ENCODE assay signal across 8 cellular contexts in the genomic region with DNA sequence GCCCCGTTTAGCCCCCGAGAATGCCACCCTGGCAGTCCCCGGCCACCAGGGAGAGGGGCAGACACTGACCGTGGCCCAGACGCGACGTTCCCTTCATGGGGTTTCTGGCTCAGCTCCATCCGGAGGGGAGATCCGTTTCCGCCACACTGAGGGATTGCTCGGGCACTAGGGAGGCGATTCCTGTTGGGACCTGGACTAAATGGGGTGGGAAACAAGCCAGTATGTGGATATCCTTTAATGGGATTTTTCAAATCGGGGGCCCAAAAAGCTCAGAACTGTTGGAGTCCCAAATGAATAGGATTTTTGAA. TPM values are rescaled to one million over a fixed set of nuclear protein-coding genes. Genes with fewer than 3 reads are reported as not detected.
DNase-seq lines count a peak whose midpoint lies in the region; ATAC-seq and TF ChIP-seq lines count a peak whose summit lies in the region.
"Not testable (repeated sequence)": the region's sequence is repeated elsewhere in the genome, so short reads cannot be mapped to it uniquely, and the experiment has no call there.

No MANE protein-coding gene starts in this region.

- peak overlapping the region; percentile 72 for H3K4me3 Mint-ChIP-seq in activated naive CD4-positive, alpha-beta T cell treated with anti-CD3 and anti-CD28 coated beads, Interleukin-2, amount 50 U/mL, for 24 hours
- peak overlapping the region; percentile 78 to 83 for H3K4me3 Mint-ChIP-seq in effector memory CD8-positive, alpha-beta T cell
- peak overlapping the region; percentile 75 for H3K4me3 Mint-ChIP-seq in natural killer cell treated with Interleukin-12 subunit alpha and Interleukin-12 subunit beta and Interleukin-15 and Interleukin-18, amount 100 ng/mL, for 72 hours
- peak overlapping the region; percentile 84 to 91 for H3K4me3 Mint-ChIP-seq in stimulated activated naive B cell treated with anti-CD40 and anti-IgM and Interleukin-4, amounts not matched to agents 10 μg/mL and 1 μg/mL and 100 μg/mL, for 72 hours

- not testable (repeated sequence) for H3K27me3 Mint-ChIP-seq in activated naive CD4-positive, alpha-beta T cell treated with anti-CD3 and anti-CD28 coated beads, Interleukin-2, amount 50 U/mL, for 24 hours; effector memory CD8-positive, alpha-beta T cell; natural killer cell treated with Interleukin-12 subunit alpha and Interleukin-12 subunit beta and Interleukin-15 and Interleukin-18, amount 100 ng/mL, for 72 hours; stimulated activated naive B cell treated with anti-CD40 and anti-IgM and Interleukin-4, amounts not matched to agents 10 μg/mL and 1 μg/mL and 100 μg/mL, for 72 hours

- CTCF ChIA-PET in HEK293 (lab: Yijun Ruan, JAX), result not testable (repeated sequence)

- POLR2A ChIA-PET in HEK293 (lab: Yijun Ruan, JAX), result not testable (repeated sequence)

- H3K27ac Mint-ChIP-seq in activated naive CD4-positive, alpha-beta T cell treated with anti-CD3 and anti-CD28 coated beads, Interleukin-2, amount 50 U/mL, for 24 hours, result not testable (repeated sequence)
- H3K27ac Mint-ChIP-seq in effector memory CD8-positive, alpha-beta T cell, result peak overlapping the region; percentile 92 to 95
- H3K27ac Mint-ChIP-seq in natural killer cell treated with Interleukin-12 subunit alpha and Interleukin-12 subunit beta and Interleukin-15 and Interleukin-18, amount 100 ng/mL, for 72 hours, result peak overlapping the region in 1 of 2 donors; percentile 75
- H3K27ac Mint-ChIP-seq in stimulated activated naive B cell treated with anti-CD40 and anti-IgM and Interleukin-4, amounts not matched to agents 10 μg/mL and 1 μg/mL and 100 μg/mL, for 72 hours, result peak overlapping the region; percentile 96

- H3K4me3 ChIP-seq in BLaER1 (peak overlapping the region; percentile 76), HEK293 (ENCODE audit: low read depth, low read length) (peak overlapping the region; percentile 42), iPS DF 6.9 (ENCODE audit: low read length) (peak overlapping the region; percentile 33; the same call in 1 of the 2 replicates)
- H3K4me3 ChIP-seq in RWPE2 (ENCODE audit: severe bottlenecking), result not testable (repeated sequence)

- not testable (repeated sequence) for H3K9me3 Mint-ChIP-seq in activated naive CD4-positive, alpha-beta T cell treated with anti-CD3 and anti-CD28 coated beads, Interleukin-2, amount 50 U/mL, for 24 hours; effector memory CD8-positive, alpha-beta T cell; natural killer cell treated with Interleukin-12 subunit alpha and Interleukin-12 subunit beta and Interleukin-15 and Interleukin-18, amount 100 ng/mL, for 72 hours; stimulated activated naive B cell treated with anti-CD40 and anti-IgM and Interleukin-4, amounts not matched to agents 10 μg/mL and 1 μg/mL and 100 μg/mL, for 72 hours

- H3K27ac ChIP-seq in BLaER1; HEK293 (ENCODE audit: extremely low read depth, low read depth, low read length); RWPE2 (ENCODE audit: poor library complexity, severe bottlenecking); iPS DF 6.9 (ENCODE audit: low read length): not testable (repeated sequence)

- peak overlapping the region; percentile 65 for H3K4me2 ChIP-seq in BLaER1

- WGBS in iPS DF 6.9 (ENCODE audit: insufficient coverage, insufficient read length), result no CpG with 5 or more reads among the region's 13 CpGs

- ATAC-seq in RWPE2 (ENCODE audit: low read depth), result peak; percentile 49
- not testable (repeated sequence) for ATAC-seq in effector memory CD8-positive, alpha-beta T cell (replicated peaks); natural killer cell treated with Interleukin-12 subunit alpha and Interleukin-12 subunit beta and Interleukin-15 and Interleukin-18, amount 100 ng/mL, for 72 hours; stimulated activated naive B cell treated with anti-CD40 and anti-IgM and Interleukin-4, amounts not matched to agents 10 μg/mL and 1 μg/mL and 100 μg/mL, for 72 hours (replicated peaks)

- not testable (repeated sequence) for TF ChIP-seq CTCF in HEK293 (tag by site-specific recombination; IDR thresholded peaks at IDR 0.05); RWPE2 (IDR thresholded peaks at IDR 0.05; ENCODE audit: poor library complexity, severe bottlenecking)

- not testable (repeated sequence) for H3K36me3 ChIP-seq in BLaER1; HEK293 (ENCODE audit: control insufficient read depth in 2 of 2, insufficient read depth in 1 of 2, low read length in 2 of 2); RWPE2 (ENCODE audit: low read depth); iPS DF 6.9 (ENCODE audit: control insufficient read depth, insufficient read depth, low read length)

- H3K9ac ChIP-seq in BLaER1, result not testable (repeated sequence)

- DNase-seq in RWPE2 (ENCODE audit: low spot score); effector memory CD8-positive, alpha-beta T cell; iPS DF 6.9 (ENCODE audit: low read depth, low spot score); natural killer cell treated with Interleukin-12 subunit alpha and Interleukin-12 subunit beta and Interleukin-15 and Interleukin-18, amount 100 ng/mL, for 72 hours (ENCODE audit: low spot score); stimulated activated naive B cell treated with anti-CD40 and anti-IgM and Interleukin-4, amounts not matched to agents 10 μg/mL and 1 μg/mL and 100 μg/mL, for 72 hours: not testable (repeated sequence)

- H3K27me3 ChIP-seq in BLaER1; RWPE2 (ENCODE audit: insufficient read depth, poor library complexity, severe bottlenecking); iPS DF 6.9 (ENCODE audit: control insufficient read depth, insufficient read depth, low read length): not testable (repeated sequence)

- not testable (repeated sequence) for H4K20me1 ChIP-seq in BLaER1

- not testable (repeated sequence) for H3K36me3 Mint-ChIP-seq in activated naive CD4-positive, alpha-beta T cell treated with anti-CD3 and anti-CD28 coated beads, Interleukin-2, amount 50 U/mL, for 24 hours; natural killer cell treated with Interleukin-12 subunit alpha and Interleukin-12 subunit beta and Interleukin-15 and Interleukin-18, amount 100 ng/mL, for 72 hours; stimulated activated naive B cell treated with anti-CD40 and anti-IgM and Interleukin-4, amounts not matched to agents 10 μg/mL and 1 μg/mL and 100 μg/mL, for 72 hours
- H3K36me3 Mint-ChIP-seq in effector memory CD8-positive, alpha-beta T cell (ENCODE audit: insufficient read depth), result peaks cover 40% of the 10 kb centered on the region

- H3K4me1 ChIP-seq in BLaER1; HEK293 (ENCODE audit: control insufficient read depth, insufficient read depth, low read length); RWPE2 (ENCODE audit: insufficient read depth, poor library complexity, severe bottlenecking); iPS DF 6.9 (ENCODE audit: control insufficient read depth, insufficient read depth, low read length): not testable (repeated sequence)

- H3K4me1 Mint-ChIP-seq in activated naive CD4-positive, alpha-beta T cell treated with anti-CD3 and anti-CD28 coated beads, Interleukin-2, amount 50 U/mL, for 24 hours; effector memory CD8-positive, alpha-beta T cell (ENCODE audit: low read depth in 2 of 2); natural killer cell treated with Interleukin-12 subunit alpha and Interleukin-12 subunit beta and Interleukin-15 and Interleukin-18, amount 100 ng/mL, for 72 hours (ENCODE audit: low read depth in 2 of 2); stimulated activated naive B cell treated with anti-CD40 and anti-IgM and Interleukin-4, amounts not matched to agents 10 μg/mL and 1 μg/mL and 100 μg/mL, for 72 hours: not testable (repeated sequence)

- H3K9me3 ChIP-seq in BLaER1; HEK293 (ENCODE audit: control insufficient read depth, insufficient read depth, low read depth, low read length); RWPE2 (ENCODE audit: severe bottlenecking); iPS DF 6.9 (ENCODE audit: control insufficient read depth, insufficient read depth, low read length): not testable (repeated sequence)

RNA-seq across cellular contexts. Expression of a gene that starts 0.6 kb away (rescaled TPM):
- 10 to 100 TPM; 26.6 to 40.5 TPM for total RNA-seq in natural killer cell treated with Interleukin-12 subunit alpha and Interleukin-12 subunit beta and Interleukin-15 and Interleukin-18, amount 100 ng/mL, for 72 hours
